Comparison of ENCODE assay signal across 8 cellular contexts in genomic region chr16:69310479-69311114, GRCh38. TPM values are rescaled to one million over a fixed set of nuclear protein-coding genes. Genes with fewer than 3 reads are reported as not detected.
A peak's percentile ranks its signal among the peaks of the same experiment; 100 is the strongest.
DNase-seq lines count a peak whose midpoint lies in the region; ATAC-seq and TF ChIP-seq lines count a peak whose summit lies in the region.

No MANE protein-coding gene starts in this region.

- H3K4me2 ChIP-seq in DOHH2 (ENCODE audit: low read length) = peak overlapping the region; percentile 78

- no peak overlapping the region for H3K27ac ChIP-seq in DOHH2 (ENCODE audit: low read depth, low read length)
- peak overlapping the region; percentile 47 to 75 for H3K27ac ChIP-seq in ascending aorta
- peak overlapping the region in 2 of 3 donors; percentile 22 to 72 for H3K27ac ChIP-seq in right lobe of liver
- H3K27ac ChIP-seq in upper lobe of right lung = peak overlapping the region; percentile 79

- peaks cover 44% of the 10 kb centered on the region for H3K79me2 ChIP-seq in DOHH2 (ENCODE audit: control insufficient read depth, low read length)

- DNase-seq in ascending aorta (ENCODE audit: low spot score in 2 of 2) (peak in 1 of 2 donors; percentile 66), right lobe of liver (peak in 2 of 3 donors; percentile 48 to 51), upper lobe of right lung (no peak), ureter (ENCODE audit: low spot score) (no peak)
- DNase-seq in stimulated activated CD4-positive, alpha-beta T cell treated with anti-CD3 and anti-CD28 coated beads, Interleukin-4, amount 100 ng/mL, for 1 hour = no peak
- no peak for DNase-seq in activated CD4-positive, alpha-beta T cell treated with anti-CD3 and anti-CD28 coated beads for 4 hours

- H3K4me3 ChIP-seq in DOHH2 (ENCODE audit: low read length) (peak overlapping the region; percentile 70), ascending aorta (peak overlapping the region; percentile 53 to 55), right lobe of liver (peak overlapping the region; percentile 30 to 94 (median 90)), upper lobe of right lung (peak overlapping the region; percentile 55)

- no peak for TF ChIP-seq CTCF in DOHH2 (IDR thresholded peaks at IDR 0.05; ENCODE audit: low read depth, low read length, poor library complexity, severe bottlenecking)
- TF ChIP-seq CTCF in ascending aorta (IDR thresholded peaks at IDR 0.05) = no peak
- TF ChIP-seq CTCF in right lobe of liver (IDR thresholded peaks at IDR 0.05) = no peak
- TF ChIP-seq CTCF in upper lobe of right lung (IDR thresholded peaks at IDR 0.05) = no peak

- H3K27me3 ChIP-seq in DOHH2 (ENCODE audit: control insufficient read depth, low read length) (no peaks in the 10 kb centered on the region), ascending aorta (no peaks in the 10 kb centered on the region), right lobe of liver (no peaks in the 10 kb centered on the region), upper lobe of right lung (no peaks in the 10 kb centered on the region)

- H3F3A ChIP-seq in DOHH2 (ENCODE audit: control insufficient read depth, insufficient read depth) = peaks cover 13% of the 10 kb centered on the region

- H3K36me3 ChIP-seq in DOHH2 (ENCODE audit: control insufficient read depth, low read length) (peaks cover 31% of the 10 kb centered on the region), ascending aorta (peaks cover 10 to 14% of the 10 kb centered on the region in 2 donors), right lobe of liver (no peaks in the 10 kb centered on the region), upper lobe of right lung (peaks cover 15% of the 10 kb centered on the region)

- no peaks in the 10 kb centered on the region for H3K9me3 ChIP-seq in DOHH2 (ENCODE audit: control insufficient read depth, insufficient read depth, low read length)
- H3K9me3 ChIP-seq in ascending aorta = no peaks in the 10 kb centered on the region
- no peaks in the 10 kb centered on the region for H3K9me3 ChIP-seq in right lobe of liver
- no peaks in the 10 kb centered on the region for H3K9me3 ChIP-seq in upper lobe of right lung

- intact Hi-C loops in ascending aorta (cut with DNase I) = loop anchor here (1.0 to 10.0 kb wide), 4 partner anchors 20 to 776 kb away; partner anchors contain the start of genes COG8, NIP7, PDF and ZFP90
- intact Hi-C loops in right lobe of liver (cut with DNase I) = no loop called here
- intact Hi-C loops in upper lobe of right lung (cut with DNase I) = no loop called here

- 62% methylated on average over 15 of the region's 23 CpGs for WGBS in right lobe of liver (ENCODE audit: insufficient coverage, low coverage, low lambda C conversion rate, missing lambda C conversion rate)

- no peaks in the 10 kb centered on the region for H3K9me2 ChIP-seq in DOHH2 (replicated peaks; ENCODE audit: control insufficient read depth, low read length)

- H4K20me1 ChIP-seq in DOHH2 (ENCODE audit: control insufficient read depth, insufficient read depth, low read depth, low read length) = peaks cover 6% of the 10 kb centered on the region

- ATAC-seq in HG02840 (IDR thresholded peaks at IDR 0.05; ENCODE audit: low FRiP score, unreplicated experiment) = peak; percentile 7
- peak in 2 of 4 donors; percentile 1 to 9 for ATAC-seq in right lobe of liver
- no peak for ATAC-seq in upper lobe of right lung

- H3K4me1 ChIP-seq in DOHH2 (ENCODE audit: control insufficient read depth, low read length) = peaks cover 12% of the 10 kb centered on the region
- H3K4me1 ChIP-seq in ascending aorta = peaks cover 6 to 18% of the 10 kb centered on the region in 2 donors
- H3K4me1 ChIP-seq in right lobe of liver = peaks cover 0 to 34% (median 15%) of the 10 kb centered on the region in 4 donors
- H3K4me1 ChIP-seq in upper lobe of right lung = peaks cover 15% of the 10 kb centered on the region

- no peak for TF ChIP-seq POLR2A in right lobe of liver (IDR thresholded peaks at IDR 0.05)

RNA-seq across cellular contexts. Expression of gene VPS4A, which starts 0.6 kb away (rescaled TPM):
- total RNA-seq in ascending aorta = 38.3 TPM
- total RNA-seq in right lobe of liver = 10 to 100 TPM in 5 of 6 experiments, 1 to 10 TPM in 1; 9.6 to 15.3 (median 12.3) TPM
- 28.9 TPM for total RNA-seq in upper lobe of right lung
- 30.8 TPM for total RNA-seq in ureter

RNA-seq across cellular contexts. Expression of gene PDF, which starts 19.8 kb away (rescaled TPM):
- total RNA-seq in ascending aorta = 49.9 TPM
- total RNA-seq in right lobe of liver = 10 to 100 TPM; 13.5 to 38.5 (median 15.7) TPM
- total RNA-seq in upper lobe of right lung = 8.8 TPM
- 15.1 TPM for total RNA-seq in ureter

RNA-seq across cellular contexts. Expression of gene COG8, which starts 28.8 kb away (rescaled TPM):
- total RNA-seq in ascending aorta = 24.7 TPM
- total RNA-seq in right lobe of liver = 10 to 100 TPM; 16.0 to 35.5 (median 25.3) TPM
- 32.3 TPM for total RNA-seq in upper lobe of right lung
- total RNA-seq in ureter = 30.1 TPM

RNA-seq across cellular contexts. Expression of gene NIP7, which starts 29.0 kb away (rescaled TPM):
- 5.2 TPM for total RNA-seq in ascending aorta
- 10 to 100 TPM in 3 of 6 experiments, 1 to 10 TPM in 3; 6.9 to 11.3 (median 9.4) TPM for total RNA-seq in right lobe of liver
- 20.8 TPM for total RNA-seq in upper lobe of right lung
- 26.1 TPM for total RNA-seq in ureter

RNA-seq across cellular contexts. Expression of gene TMED6, which starts 41.0 kb away (rescaled TPM):
- total RNA-seq in ascending aorta (not detected), right lobe of liver (1 to 10 TPM; 1.6 to 9.9 (median 2.6) TPM), upper lobe of right lung (0.69 TPM), ureter (1.5 TPM)

Comparison
In these comparisons a context has a peak if more than half of its experiments do, and no peak if none do; other contexts are left out.
1. DNase-seq: peak in right lobe of liver (2 of 3); none in upper lobe of right lung (single experiment), stimulated activated CD4-positive, alpha-beta T cell treated with anti-CD3 and anti-CD28 coated beads, Interleukin-4, amount 100 ng/mL, for 1 hour (single experiment), ureter (single experiment) and activated CD4-positive, alpha-beta T cell treated with anti-CD3 and anti-CD28 coated beads for 4 hours (0 of 2).
2. Peak in every context shown above with its lines, with median percentiles within 50 percentile points of each other: H3K4me3 ChIP-seq.